In genomic region chr5:149667084-149667826, GRCh38 we compare ENCODE assay signal across 8 cellular contexts.
DNase-seq lines count a peak whose midpoint lies in the region; ATAC-seq and TF ChIP-seq lines count a peak whose summit lies in the region.

No MANE protein-coding gene starts in this region.

- H3K4me3 Mint-ChIP-seq in activated CD8-positive, alpha-beta memory T cell treated with anti-CD3 and anti-CD28 coated beads, Interleukin-2, amount 10 ng/mL, durations not matched to agents 7 days and 5 days: no peak overlapping the region

- intact Hi-C loops in heart left ventricle (cut with DNase I): loop anchor here in 2 of 10 donors (2.0 to 5.0 kb wide), 2 partner anchors 160 to 162 kb away; no protein-coding TSS in a partner anchor

- no peaks in the 10 kb centered on the region for H3K27me3 ChIP-seq in heart left ventricle

- peaks cover 0 to 32% (median 15%) of the 10 kb centered on the region in 12 donors for H3K4me1 ChIP-seq in heart left ventricle

- peak; percentile 12 to 28 for DNase-seq in NCI-H2081 (lab: John Stamatoyannopoulos, UW)
- DNase-seq in NCI-H2081 treated with DMSO at 0.1 percent for 48 hours (lab: John Stamatoyannopoulos, UW): no peak
- DNase-seq in HuH-7.5 (ENCODE audit: low spot score): peak; percentile 46
- peak; percentile 41 for DNase-seq in activated CD8-positive, alpha-beta memory T cell treated with anti-CD3 and anti-CD28 coated beads, Interleukin-2, amount 10 ng/mL, durations not matched to agents 7 days and 5 days
- peak in 1 of 5 donors; percentile 32 for DNase-seq in heart left ventricle
- peak; percentile 35 for DNase-seq in stimulated activated CD4-positive, alpha-beta T cell treated with anti-CD3 and anti-CD28 coated beads, Interleukin-4, amount 100 ng/mL, for 24 hours
- DNase-seq in NCI-H146 treated with DMSO at 0.1 percent for 48 hours (lab: John Stamatoyannopoulos, UW; ENCODE audit: unreplicated experiment): no peak

- peak; percentile 69 to 91 (median 84) for TF ChIP-seq CTCF in heart left ventricle (IDR thresholded peaks at IDR 0.05)

- peak overlapping the region in 9 of 12 donors; percentile 32 to 79 (median 67) for H3K27ac ChIP-seq in heart left ventricle

- H3K27ac Mint-ChIP-seq in activated CD8-positive, alpha-beta memory T cell treated with anti-CD3 and anti-CD28 coated beads, Interleukin-2, amount 10 ng/mL, durations not matched to agents 7 days and 5 days: no peak overlapping the region

- no peaks in the 10 kb centered on the region for H3K36me3 Mint-ChIP-seq in activated CD8-positive, alpha-beta memory T cell treated with anti-CD3 and anti-CD28 coated beads, Interleukin-2, amount 10 ng/mL, durations not matched to agents 7 days and 5 days

- H3K36me3 ChIP-seq in heart left ventricle: no peaks in the 10 kb centered on the region

- CTCF ChIA-PET in activated CD8-positive, alpha-beta memory T cell treated with anti-CD3 and anti-CD28 coated beads, Interleukin-2, amount 10 ng/mL, durations not matched to agents 7 days and 5 days (lab: Charles Lee): interaction anchor here (0.6 to 11.2 kb wide), 37 partner anchors 11 to 478 kb away, joined by 3 to 113 read pairs (median 4); partner anchors contain the start of genes HMGXB3 and TIGD6

- no peaks in the 10 kb centered on the region for H3K9me3 Mint-ChIP-seq in activated CD8-positive, alpha-beta memory T cell treated with anti-CD3 and anti-CD28 coated beads, Interleukin-2, amount 10 ng/mL, durations not matched to agents 7 days and 5 days (ENCODE audit: low read depth)

- no peak for TF ChIP-seq POLR2A in heart left ventricle (IDR thresholded peaks at IDR 0.05)

- 27 to 35% (median 30%) methylated on average over 7 of the region's 7 CpGs for WGBS in heart left ventricle, 4 donors

- peaks cover 0 to 15% (median 3%) of the 10 kb centered on the region in 12 donors for H3K9me3 ChIP-seq in heart left ventricle

- no peak overlapping the region for H3K4me3 ChIP-seq in heart left ventricle

- H3K27me3 Mint-ChIP-seq in activated CD8-positive, alpha-beta memory T cell treated with anti-CD3 and anti-CD28 coated beads, Interleukin-2, amount 10 ng/mL, durations not matched to agents 7 days and 5 days: peaks cover 7% of the 10 kb centered on the region

- peak; percentile 36 for ATAC-seq in activated CD8-positive, alpha-beta memory T cell treated with anti-CD3 and anti-CD28 coated beads, Interleukin-2, amount 10 ng/mL, durations not matched to agents 7 days and 5 days
- ATAC-seq in heart left ventricle (peak; percentile 49 to 61 (median 56)), HG03432 (IDR thresholded peaks at IDR 0.05; ENCODE audit: unreplicated experiment) (no peak)

- H3K4me1 Mint-ChIP-seq in activated CD8-positive, alpha-beta memory T cell treated with anti-CD3 and anti-CD28 coated beads, Interleukin-2, amount 10 ng/mL, durations not matched to agents 7 days and 5 days: peaks cover 2% of the 10 kb centered on the region

Comparison
In these comparisons a context has a peak if more than half of its experiments do, and no peak if none do; other contexts are left out.
1. DNase-seq: peak in NCI-H2081 (2 of 2), HuH-7.5 (single experiment), activated CD8-positive, alpha-beta memory T cell treated with anti-CD3 and anti-CD28 coated beads, Interleukin-2, amount 10 ng/mL, durations not matched to agents 7 days and 5 days (single experiment) and stimulated activated CD4-positive, alpha-beta T cell treated with anti-CD3 and anti-CD28 coated beads, Interleukin-4, amount 100 ng/mL, for 24 hours (single experiment); none in NCI-H2081 treated with DMSO at 0.1 percent for 48 hours (single experiment) and NCI-H146 treated with DMSO at 0.1 percent for 48 hours (single experiment).